In genomic region chr19:19404879-19405860, GRCh38 we compare ENCODE assay signal across 1 cellular context.
A peak's percentile ranks its signal among the peaks of the same experiment; 100 is the strongest.
TF ChIP-seq lines count a peak whose summit lies in the region.

TSS of gene GATAD2A (plus strand) at chr19:19405675. CDS start at chr19:19465346, 59,671 bp downstream.

TF ChIP-seq in HepG2, 621 proteins besides CTCF, POLR2A, EP300 and RAD21 (continued from another document and continues in another):
- peak; percentile 85; the same call in 1 of the 2 replicates for TF ChIP-seq CHCHD3 (CRISPR knock-in tag; IDR thresholded peaks at IDR 0.05)
- TF ChIP-seq ZGPAT (CRISPR knock-in tag; IDR thresholded peaks at IDR 0.05) = peak; percentile 95
- no peak for TF ChIP-seq ZNF75D (CRISPR knock-in tag; IDR thresholded peaks at IDR 0.05; ENCODE audit: borderline replicate concordance)
- no peak for TF ChIP-seq FOXK1 (CRISPR knock-in tag; IDR thresholded peaks at IDR 0.05; ENCODE audit: borderline replicate concordance, low read depth)
- peak; percentile 91 for TF ChIP-seq ZNF407 (CRISPR knock-in tag; IDR thresholded peaks at IDR 0.05; ENCODE audit: not compliant biosample characterization)
- TF ChIP-seq MEIS2 (CRISPR knock-in tag; IDR thresholded peaks at IDR 0.05) = peak; percentile 95
- peak; percentile 88 for TF ChIP-seq ZNF749 (CRISPR knock-in tag; IDR thresholded peaks at IDR 0.05; ENCODE audit: borderline replicate concordance)
- no peak for TF ChIP-seq FOXJ3 (CRISPR knock-in tag; IDR thresholded peaks at IDR 0.05; ENCODE audit: borderline replicate concordance)
- 0 out of 2 replicates have a peak, but pooled peaks have one; percentile 80 for TF ChIP-seq ZMAT3 (CRISPR knock-in tag; conservative IDR thresholded peaks at IDR 0.05)
- no peak for TF ChIP-seq LCORL (IDR thresholded peaks at IDR 0.05)
- TF ChIP-seq LCORL (CRISPR knock-in tag; IDR thresholded peaks at IDR 0.05) = peak; percentile 40; the same call in 1 of the 2 replicates
- peak; percentile 85; the same call in 1 of the 2 replicates for TF ChIP-seq RFXANK (CRISPR knock-in tag; IDR thresholded peaks at IDR 0.05)
- no peak for TF ChIP-seq CEBPZ (IDR thresholded peaks at IDR 0.05; ENCODE audit: low read length)
- TF ChIP-seq NFIB (CRISPR knock-in tag; IDR thresholded peaks at IDR 0.05; ENCODE audit: borderline replicate concordance) = no peak
- 0 out of 2 replicates have a peak, but pooled peaks have one; percentile 91 for TF ChIP-seq TSC22D2 (CRISPR knock-in tag; IDR thresholded peaks at IDR 0.05; ENCODE audit: borderline replicate concordance)
- TF ChIP-seq ZSCAN5A (CRISPR knock-in tag; IDR thresholded peaks at IDR 0.05; ENCODE audit: borderline replicate concordance) = peak; percentile 84; the same call in 1 of the 2 replicates
- TF ChIP-seq MLXIP (CRISPR knock-in tag; IDR thresholded peaks at IDR 0.05; ENCODE audit: borderline replicate concordance) = peak; percentile 32; the same call in 1 of the 2 replicates
- TF ChIP-seq ZNF3 (CRISPR knock-in tag; IDR thresholded peaks at IDR 0.05) = peak; percentile 63; the same call in 1 of the 2 replicates
- TF ChIP-seq RXRB (CRISPR knock-in tag; IDR thresholded peaks at IDR 0.05; ENCODE audit: borderline replicate concordance) = peak; percentile 47; the same call in 1 of the 2 replicates
- TF ChIP-seq KDM4B (CRISPR knock-in tag; IDR thresholded peaks at IDR 0.05) = no peak
- TF ChIP-seq ZNF24 (IDR thresholded peaks at IDR 0.05) = no peak
- TF ChIP-seq FOXA3 (CRISPR knock-in tag; IDR thresholded peaks at IDR 0.05) = peak; percentile 58; the same call in 1 of the 2 replicates
- TF ChIP-seq ARID4A (CRISPR knock-in tag; IDR thresholded peaks at IDR 0.05; ENCODE audit: borderline replicate concordance) = peak; percentile 88
